18 cellular contexts compared by ENCODE assay signal in the genomic region with DNA sequence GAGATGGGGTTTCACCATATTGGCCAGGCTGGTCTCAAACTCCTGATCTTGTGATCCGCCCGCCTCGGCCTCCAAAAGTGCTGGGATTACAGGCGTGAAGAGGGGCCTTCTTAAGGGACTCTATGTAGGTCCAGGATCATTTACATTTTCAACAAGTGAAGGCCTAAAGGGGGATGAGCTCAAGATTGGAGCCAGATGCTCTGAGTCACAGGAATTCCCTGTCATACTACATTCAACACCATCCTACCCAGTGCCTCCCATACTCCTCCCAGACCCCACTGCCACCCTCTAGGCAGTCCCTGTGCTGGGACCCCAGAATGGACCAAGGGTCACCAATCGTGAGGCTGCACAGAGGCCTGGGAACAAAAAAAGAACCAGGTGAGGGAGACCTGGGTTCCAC.
"Had no signal": no experiment of that assay in that cellular context is flagged by ENCODE, and none has a peak within 500 bp of the region (broad histone marks: within the 10 kb centered on the region; RNA-seq: fewer than 3 reads in every experiment).

No MANE protein-coding gene starts in this region.

- H3K36me3 ChIP-seq: ascending aorta, esophagus squamous epithelium, sigmoid colon, WERI-Rb-1 had no signal

- H3K27me3 Mint-ChIP-seq: activated CD4-positive, alpha-beta T cell treated with anti-CD3 and anti-CD28 coated beads for 36 hours; activated CD8-positive, alpha-beta T cell treated with anti-CD3 and anti-CD28 coated beads for 36 hours had no signal

- H3K27me3 ChIP-seq: ascending aorta, dorsolateral prefrontal cortex, esophagus squamous epithelium, sigmoid colon had no signal

- H3K4me3 Mint-ChIP-seq: activated CD4-positive, alpha-beta T cell treated with anti-CD3 and anti-CD28 coated beads for 36 hours; activated CD8-positive, alpha-beta T cell treated with anti-CD3 and anti-CD28 coated beads for 36 hours; activated naive CD8-positive, alpha-beta T cell treated with anti-CD3 and anti-CD28 coated beads, Interleukin-2, amount 50 U/mL, for 24 hours; activated T-helper 1 cell treated with anti-CD3 and anti-CD28 coated beads, Interleukin-12 subunit alpha, Interleukin-12 subunit beta, Interleukin-2, Interleukin-4 antibody, amounts not matched to agents 30 ng/mL and 10 ng/mL and 1 ng/mL, durations not matched to agents 14 hours and 24 hours and 36 hours; naive thymus-derived CD4-positive, alpha-beta T cell had no signal

- DNase-seq: activated CD4-positive, alpha-beta T cell treated with anti-CD3 and anti-CD28 coated beads for 36 hours; activated CD8-positive, alpha-beta memory T cell treated with anti-CD3 and anti-CD28 coated beads, Interleukin-2, amount 50 U/mL, for 48 hours; activated CD8-positive, alpha-beta T cell treated with anti-CD3 and anti-CD28 coated beads for 36 hours; activated naive CD4-positive, alpha-beta T cell; activated naive CD8-positive, alpha-beta T cell treated with anti-CD3 and anti-CD28 coated beads, Interleukin-2, amount 50 U/mL, for 24 hours; dorsolateral prefrontal cortex; esophagus squamous epithelium; hippocampal formation; naive thymus-derived CD4-positive, alpha-beta T cell; occipital lobe; psoas muscle; sigmoid colon; stimulated activated naive CD4-positive, alpha-beta T cell; substantia nigra; trophoblast cell; WERI-Rb-1 had no signal

- ATAC-seq: activated CD4-positive, alpha-beta T cell treated with anti-CD3 and anti-CD28 coated beads for 36 hours; activated CD8-positive, alpha-beta T cell treated with anti-CD3 and anti-CD28 coated beads for 36 hours; activated naive CD8-positive, alpha-beta T cell treated with anti-CD3 and anti-CD28 coated beads, Interleukin-2, amount 50 U/mL, for 24 hours; naive thymus-derived CD4-positive, alpha-beta T cell; psoas muscle had no signal

- H3K36me3 Mint-ChIP-seq: naive thymus-derived CD4-positive, alpha-beta T cell had no signal

- H3K4me3 ChIP-seq: ascending aorta, dorsolateral prefrontal cortex, esophagus squamous epithelium, psoas muscle, sigmoid colon had no signal

- H3K9me3 ChIP-seq: ascending aorta, esophagus squamous epithelium, psoas muscle, sigmoid colon had no signal

- H3K9me3 Mint-ChIP-seq: activated CD8-positive, alpha-beta T cell treated with anti-CD3 and anti-CD28 coated beads for 36 hours; activated naive CD8-positive, alpha-beta T cell treated with anti-CD3 and anti-CD28 coated beads, Interleukin-2, amount 50 U/mL, for 24 hours; activated T-helper 1 cell treated with anti-CD3 and anti-CD28 coated beads, Interleukin-12 subunit alpha, Interleukin-12 subunit beta, Interleukin-2, Interleukin-4 antibody, amounts not matched to agents 30 ng/mL and 10 ng/mL and 1 ng/mL, durations not matched to agents 14 hours and 24 hours and 36 hours; naive thymus-derived CD4-positive, alpha-beta T cell had no signal

- H3K27ac ChIP-seq: ascending aorta, dorsolateral prefrontal cortex, esophagus squamous epithelium, psoas muscle, sigmoid colon, WERI-Rb-1 had no signal

- H3K27ac Mint-ChIP-seq: activated CD4-positive, alpha-beta T cell treated with anti-CD3 and anti-CD28 coated beads for 36 hours; activated CD8-positive, alpha-beta T cell treated with anti-CD3 and anti-CD28 coated beads for 36 hours; activated naive CD8-positive, alpha-beta T cell treated with anti-CD3 and anti-CD28 coated beads, Interleukin-2, amount 50 U/mL, for 24 hours; activated T-helper 1 cell treated with anti-CD3 and anti-CD28 coated beads, Interleukin-12 subunit alpha, Interleukin-12 subunit beta, Interleukin-2, Interleukin-4 antibody, amounts not matched to agents 30 ng/mL and 10 ng/mL and 1 ng/mL, durations not matched to agents 14 hours and 24 hours and 36 hours; naive thymus-derived CD4-positive, alpha-beta T cell had no signal
